ENCODE assay signal across 8 cellular contexts in genomic region chr10:124450010-124450782, GRCh38. TPM values are rescaled to one million over a fixed set of nuclear protein-coding genes. Genes with fewer than 3 reads are reported as not detected.
DNase-seq lines count a peak whose midpoint lies in the region; ATAC-seq and TF ChIP-seq lines count a peak whose summit lies in the region.
"Had no signal": no experiment of that assay in that cellular context is flagged by ENCODE, and none has a peak within 500 bp of the region (broad histone marks: within the 10 kb centered on the region; RNA-seq: fewer than 3 reads in every experiment).

TSS of gene NKX1-2 (minus strand) at chr10:124450035. CDS start at chr10:124449943, 92 bp downstream.

- WGBS in psoas muscle, 3 donors, result 2 to 5% (median 5%) methylated on average over 40 to 58 of the region's 58 CpGs

- peak in 1 of 2 experiments; percentile 51 for DNase-seq in HAP-1 (ENCODE audit: low spot score in 2 of 2)
- DNase-seq in NCI-H510A treated with DMSO at 0.1 percent for 48 hours (lab: John Stamatoyannopoulos, UW), result peak; percentile 58
- DNase-seq in epithelial cell of esophagus (ENCODE audit: low read depth), result no peak
- no peak for DNase-seq in psoas muscle

- H3K4me3 ChIP-seq in HAP-1, result peak within 1 kb of the TSS; percentile 21
- H3K4me3 ChIP-seq in epithelial cell of esophagus (ENCODE audit: low read length), result peak within 1 kb of the TSS; percentile 46
- peak within 1 kb of the TSS; percentile 56 for H3K4me3 ChIP-seq in psoas muscle

- no peaks in the 10 kb centered on the region for H3K9me3 ChIP-seq in HAP-1
- H3K9me3 ChIP-seq in psoas muscle, result no peaks in the 10 kb centered on the region

- TF ChIP-seq CTCF in epithelial cell of esophagus (IDR thresholded peaks at IDR 0.05; ENCODE audit: insufficient read depth, low read depth, low read length, missing control alignments) (no peak), psoas muscle (IDR thresholded peaks at IDR 0.05) (no peak)

- in situ Hi-C loops in HAP-1 (cut with MboI; ENCODE audit: low sequenced_read_pairs), result no loop called here

- no peak within 1 kb of the TSS for H3K27ac ChIP-seq in psoas muscle

- H3K36me3 ChIP-seq in HAP-1 (replicated peaks), result no peaks in the 10 kb centered on the region
- no peaks in the 10 kb centered on the region for H3K36me3 ChIP-seq in psoas muscle (ENCODE audit: insufficient read depth in 1 of 2, low read depth in 1 of 2)

- ATAC-seq in psoas muscle, result peak; percentile 39 to 70 (median 58)
- ATAC-seq in GM19467 (IDR thresholded peaks at IDR 0.05; ENCODE audit: unreplicated experiment), result no peak
- ATAC-seq in GM21423 (IDR thresholded peaks at IDR 0.05; ENCODE audit: unreplicated experiment), result no peak
- ATAC-seq in HG03521 (IDR thresholded peaks at IDR 0.05; ENCODE audit: unreplicated experiment), result no peak

- intact Hi-C loops in psoas muscle (cut with DNase I), result no loop called here

- H3K4me1 ChIP-seq in HAP-1 (peaks cover 21% of the 10 kb centered on the region), psoas muscle (peaks cover 12% of the 10 kb centered on the region)

- H3K27me3 ChIP-seq in HAP-1 (ENCODE audit: low read depth) (peaks cover 31% of the 10 kb centered on the region), psoas muscle (ENCODE audit: insufficient read depth in 3 of 3, low read length in 2 of 3) (peaks cover 8 to 92% (median 30%) of the 10 kb centered on the region in 3 donors)

RNA-seq across cellular contexts. Expression of gene NKX1-2, which starts in this region (rescaled TPM):
- not detected for total RNA-seq in psoas muscle
- not detected for polyA plus RNA-seq in psoas muscle
- total RNA-seq: pulmonary artery endothelial cell had no signal

Comparison
In these comparisons a context has a peak if more than half of its experiments do, and no peak if none do; other contexts are left out.
1. Peak in ATAC-seq and H3K4me3 ChIP-seq in psoas muscle; RNA of the gene not detected or under 1 TPM.